In genomic region chr5:15368835-15369234, GRCh38 we compare ENCODE assay signal across 22 cellular contexts.
"Had no signal": no experiment of that assay in that cellular context is flagged by ENCODE, and none has a peak within 500 bp of the region (broad histone marks: within the 10 kb centered on the region; RNA-seq: fewer than 3 reads in every experiment).

No MANE protein-coding gene starts in this region.

- H3K27me3 ChIP-seq: colonic mucosa, esophagus muscularis mucosa, foreskin keratinocyte, gastroesophageal sphincter, heart left ventricle, hepatocyte, left lung had no signal

- H3K36me3 ChIP-seq: colonic mucosa, esophagus muscularis mucosa, gastroesophageal sphincter, heart left ventricle, left lung, lower lobe of right lung had no signal

- DNase-seq: colonic mucosa; cortex of kidney; effector CD8-positive, alpha-beta T cell; effector memory CD8-positive, alpha-beta T cell; endodermal cell; foreskin keratinocyte; heart left ventricle; hypothalamus; immature natural killer cell; islet precursor cell; kidney; kidney glomerular epithelial cell; left colon; left lung; left ventricle myocardium superior; lower lobe of right lung; mesenchymal stem cell; mucosa of descending colon; naive B cell had no signal

- H3K79me2 ChIP-seq: hepatocyte had no signal

- H3K9me3 ChIP-seq: colonic mucosa, esophagus muscularis mucosa, gastroesophageal sphincter, lower lobe of right lung, mucosa of descending colon had no signal

- H3K27ac ChIP-seq: colonic mucosa, esophagus muscularis mucosa, foreskin keratinocyte, gastroesophageal sphincter, heart left ventricle, hepatocyte, left lung, lower lobe of right lung had no signal

- H2AFZ ChIP-seq: hepatocyte had no signal

- H3K4me2 ChIP-seq: hepatocyte had no signal

- ATAC-seq: effector memory CD8-positive, alpha-beta T cell; foreskin keratinocyte; gastroesophageal sphincter; heart left ventricle; left colon; left lung; left ventricle myocardium superior; mucosa of descending colon had no signal

- H3K4me1 ChIP-seq: colonic mucosa, foreskin keratinocyte had no signal

- H3K4me3 ChIP-seq: colonic mucosa, esophagus muscularis mucosa, gastroesophageal sphincter, heart left ventricle, hepatocyte, left lung, lower lobe of right lung, mucosa of descending colon had no signal
